8 cellular contexts compared by ENCODE assay signal in genomic region chr4:138522366-138522765, GRCh38.
A peak's percentile ranks its signal among the peaks of the same experiment; 100 is the strongest.
DNase-seq lines count a peak whose midpoint lies in the region; ATAC-seq and TF ChIP-seq lines count a peak whose summit lies in the region.

No MANE protein-coding gene starts in this region.

- peaks cover 8% of the 10 kb centered on the region for H3K36me3 Mint-ChIP-seq in glutamatergic neuron (ENCODE audit: unreplicated experiment)

- H3K4me3 ChIP-seq in AG04450 (ENCODE audit: low read depth, low read length): no peak overlapping the region
- no peak overlapping the region for H3K4me3 ChIP-seq in gastrocnemius medialis

- no peak overlapping the region for H3K4me3 Mint-ChIP-seq in glutamatergic neuron (ENCODE audit: unreplicated experiment)

- TF ChIP-seq CTCF in AG04450 (IDR thresholded peaks at IDR 0.05; ENCODE audit: low read depth, low read length) (peak; percentile 54), gastrocnemius medialis (IDR thresholded peaks at IDR 0.05 in 4 of 5, conservative IDR thresholded peaks at IDR 0.05 in 1 of 5) (no peak), glutamatergic neuron (IDR thresholded peaks at IDR 0.05; ENCODE audit: partially characterized antibody, unreplicated experiment) (no peak)

- no peak overlapping the region for H3K27ac Mint-ChIP-seq in glutamatergic neuron (ENCODE audit: unreplicated experiment)

- no peaks in the 10 kb centered on the region for H3K4me1 Mint-ChIP-seq in glutamatergic neuron (ENCODE audit: low read depth, unreplicated experiment)

- ATAC-seq in GM18868 (IDR thresholded peaks at IDR 0.05; ENCODE audit: unreplicated experiment) (peak; percentile 72), gastrocnemius medialis (no peak)

- no peak overlapping the region for H3K27ac ChIP-seq in AG04450 (ENCODE audit: low read depth, low read length)
- H3K27ac ChIP-seq in gastrocnemius medialis: no peak overlapping the region

- H3K27me3 Mint-ChIP-seq in glutamatergic neuron (ENCODE audit: unreplicated experiment): no peaks in the 10 kb centered on the region

- CTCF ChIA-PET in AG04450 (lab: Charles Lee): interaction anchor here (0.6 to 1.9 kb wide), 9 partner anchors 9 to 347 kb away, joined by 3 to 8 read pairs (median 4); no protein-coding TSS in a partner anchor

- intact Hi-C loops in gastrocnemius medialis (cut with DNase I; ENCODE audit: low total_unique reads): no loop called here

- in situ Hi-C loops in gastrocnemius medialis (cut with MboI; ENCODE audit: low sequenced_read_pairs in 4 of 4): no loop called here

- POLR2A ChIA-PET in AG04450 (lab: Yijun Ruan, JAX): no interaction called here

- H3K27me3 ChIP-seq in AG04450 (ENCODE audit: control insufficient read depth, insufficient read depth, low read length): no peaks in the 10 kb centered on the region
- no peaks in the 10 kb centered on the region for H3K27me3 ChIP-seq in gastrocnemius medialis

- H3K9me3 Mint-ChIP-seq in glutamatergic neuron (ENCODE audit: unreplicated experiment): no peaks in the 10 kb centered on the region

- no peak for DNase-seq in AG04450 (ENCODE audit: low read depth, low spot score)
- peak; percentile 62 for DNase-seq in dermis blood vessel endothelial cell
- no peak for DNase-seq in epidermal melanocyte (ENCODE audit: insufficient read length, low spot score)
- no peak for DNase-seq in mesenteric fat pad (ENCODE audit: low spot score)
- DNase-seq in gastrocnemius medialis: no peak
- DNase-seq in glutamatergic neuron: no peak

- no peaks in the 10 kb centered on the region for H3K36me3 ChIP-seq in gastrocnemius medialis

- TF ChIP-seq RAD21 in Ishikawa (IDR thresholded peaks at IDR 0.05; ENCODE audit: low read depth): peak; percentile 79

- TF ChIP-seq POLR2A in gastrocnemius medialis (IDR thresholded peaks at IDR 0.05): no peak

- no peak for TF ChIP-seq EP300 in Ishikawa (IDR thresholded peaks at IDR 0.05; ENCODE audit: borderline replicate concordance)

- no peaks in the 10 kb centered on the region for H3K4me1 ChIP-seq in gastrocnemius medialis

- H3K9me3 ChIP-seq in AG04450 (ENCODE audit: control insufficient read depth, insufficient read depth, low read length) (no peaks in the 10 kb centered on the region), gastrocnemius medialis (no peaks in the 10 kb centered on the region)

TF ChIP-seq in Ishikawa, 13 proteins besides CTCF, POLR2A, EP300 and RAD21:
- no peak for TF ChIP-seq TAF1 (IDR thresholded peaks at IDR 0.05; ENCODE audit: low read depth)
- TF ChIP-seq CREB1 (IDR thresholded peaks at IDR 0.05; ENCODE audit: low read depth): no peak
- no peak for TF ChIP-seq EGR1 (IDR thresholded peaks at IDR 0.05)
- TF ChIP-seq USF1 (IDR thresholded peaks at IDR 0.05): no peak
